12 cellular contexts compared by ENCODE assay signal in genomic region chr7:111558948-111559347, GRCh38. TPM values are rescaled to one million over a fixed set of nuclear protein-coding genes. Genes with fewer than 3 reads are reported as not detected.
DNase-seq lines count a peak whose midpoint lies in the region; ATAC-seq and TF ChIP-seq lines count a peak whose summit lies in the region.
"Had no signal": no experiment of that assay in that cellular context is flagged by ENCODE, and none has a peak within 500 bp of the region (broad histone marks: within the 10 kb centered on the region; RNA-seq: fewer than 3 reads in every experiment).

No MANE protein-coding gene starts in this region.

- TF ChIP-seq CTCF in stomach (IDR thresholded peaks at IDR 0.05) (no peak), vagina (IDR thresholded peaks at IDR 0.05) (no peak)

- H3K4me1 ChIP-seq in stomach (peaks cover 10 to 32% (median 21%) of the 10 kb centered on the region in 4 donors), vagina (peaks cover 36% of the 10 kb centered on the region)

- no peak overlapping the region for H3K4me3 ChIP-seq in stomach
- no peak overlapping the region for H3K4me3 ChIP-seq in vagina

- H3K36me3 ChIP-seq in stomach (peaks cover 0 to 39% (median 27%) of the 10 kb centered on the region in 4 donors), vagina (peaks cover 0 to 14% of the 10 kb centered on the region in 2 donors)

- H3K9me3 ChIP-seq in stomach (no peaks in the 10 kb centered on the region), vagina (no peaks in the 10 kb centered on the region)

- TF ChIP-seq POLR2A in stomach (IDR thresholded peaks at IDR 0.05) = no peak
- TF ChIP-seq POLR2A in vagina (IDR thresholded peaks at IDR 0.05) = no peak

- DNase-seq in fibroblast of gingiva (ENCODE audit: low read depth) = peak; percentile 30
- no peak for DNase-seq in A172 (ENCODE audit: low spot score)
- DNase-seq in stomach = no peak
- no peak for DNase-seq in central memory CD4-positive, alpha-beta T cell
- DNase-seq in vagina (ENCODE audit: extremely low spot score in 2 of 2) = no peak
- DNase-seq: dermis blood vessel endothelial cell; right cardiac atrium; stimulated activated naive CD4-positive, alpha-beta T cell treated with Interleukin-2 at 50 U/mL for 16 hours had no signal

- WGBS in stomach, 5 donors = 74 to 83% (median 79%) methylated on average over 1 of the region's 1 CpG

- no peak for TF ChIP-seq EP300 in stomach (IDR thresholded peaks at IDR 0.05)

- H3K27ac ChIP-seq in stomach (no peak overlapping the region), vagina (no peak overlapping the region)

- no peaks in the 10 kb centered on the region for H3K27me3 ChIP-seq in stomach
- H3K27me3 ChIP-seq in vagina = no peaks in the 10 kb centered on the region

- ATAC-seq in GM18858 (IDR thresholded peaks at IDR 0.05; ENCODE audit: unreplicated experiment) = peak; percentile 78
- peak; percentile 56 for ATAC-seq in GM21717 (IDR thresholded peaks at IDR 0.05; ENCODE audit: unreplicated experiment)
- ATAC-seq in HG03378 (IDR thresholded peaks at IDR 0.05; ENCODE audit: unreplicated experiment) = peak; percentile 75
- ATAC-seq: left lobe of liver, right cardiac atrium had no signal

- intact Hi-C loops in stomach (cut with DNase I; ENCODE audit: low total_unique reads) (no loop called here), vagina (cut with DNase I) (no loop called here)

RNA-seq across cellular contexts. Expression of gene IMMP2L, which starts 3.3 kb away (rescaled TPM):
- 10.8 and 22.6 TPM in 2 replicates for total RNA-seq in A172 (2014; rRNA removed; shearing (Covaris generic))
- total RNA-seq in stomach (10 to 100 TPM in 3 of 5 donors, 1 to 10 TPM in 1, not detected in 1; 2.5 to 40.8 (median 29.9) TPM), vagina (13.3 TPM)
- 10 to 100 TPM in 2 of 3 donors, 1 to 10 TPM in 1; 7.2 to 20.0 (median 15.3) TPM for polyA plus RNA-seq in stomach
